29 cellular contexts compared by ENCODE assay signal in the genomic region with DNA sequence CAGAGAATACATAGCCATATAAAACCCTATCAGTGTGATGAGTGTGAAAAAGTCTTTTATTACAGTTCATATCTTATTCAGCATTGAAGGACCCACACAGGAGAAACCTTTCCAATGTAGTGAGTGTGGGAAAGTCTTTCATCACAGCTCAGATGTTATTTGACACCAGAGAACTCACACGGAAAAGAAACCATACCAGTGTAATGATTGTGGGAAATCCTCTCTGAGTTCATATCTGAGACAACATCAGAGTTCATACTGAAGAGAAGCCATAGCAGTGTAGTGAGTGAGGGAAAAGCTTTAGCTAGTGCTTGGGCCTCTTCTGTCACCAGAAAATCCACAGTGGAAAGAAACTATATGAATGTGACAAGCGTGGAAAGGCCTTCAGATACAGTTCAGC.
"Had no signal": no experiment of that assay in that cellular context is flagged by ENCODE, and none has a peak within 500 bp of the region (broad histone marks: within the 10 kb centered on the region; RNA-seq: fewer than 3 reads in every experiment).

No MANE protein-coding gene starts in this region.

- FAIRE-seq: urothelium cell line had no signal

- H3K27ac Mint-ChIP-seq: stimulated activated effector memory CD8-positive, alpha-beta T cell treated with anti-CD3 and anti-CD28 coated beads, Interleukin-12 subunit alpha, Interleukin-12 subunit beta, amount 100 ng/mL, for 72 hours; stimulated activated memory B cell treated with anti-CD40 and anti-IgM and Interleukin-4, amounts not matched to agents 10 μg/mL and 1 μg/mL and 100 μg/mL, for 72 hours; stimulated activated naive B cell treated with anti-CD40 and anti-IgM and Interleukin-4, amounts not matched to agents 10 μg/mL and 1 μg/mL and 100 μg/mL, for 72 hours; stimulated activated naive CD8-positive, alpha-beta T cell treated with anti-CD3 and anti-CD28 coated beads, Interleukin-15, Interleukin-2, amounts not matched to agents 100 ng/mL and 50 ng/mL, for 24 hours; type B pancreatic cell had no signal

- H3K9me3 Mint-ChIP-seq: stimulated activated effector memory CD8-positive, alpha-beta T cell treated with anti-CD3 and anti-CD28 coated beads, Interleukin-12 subunit alpha, Interleukin-12 subunit beta, amount 100 ng/mL, for 72 hours; stimulated activated memory B cell treated with anti-CD40 and anti-IgM and Interleukin-4, amounts not matched to agents 10 μg/mL and 1 μg/mL and 100 μg/mL, for 72 hours; stimulated activated naive B cell treated with anti-CD40 and anti-IgM and Interleukin-4, amounts not matched to agents 10 μg/mL and 1 μg/mL and 100 μg/mL, for 72 hours; stimulated activated naive CD8-positive, alpha-beta T cell treated with anti-CD3 and anti-CD28 coated beads, Interleukin-15, amount 100 ng/mL, for 72 hours; stimulated activated naive CD8-positive, alpha-beta T cell treated with anti-CD3 and anti-CD28 coated beads, Interleukin-15, Interleukin-2, amounts not matched to agents 100 ng/mL and 50 ng/mL, for 24 hours had no signal

- H3K4me1 Mint-ChIP-seq: stimulated activated effector memory CD8-positive, alpha-beta T cell treated with anti-CD3 and anti-CD28 coated beads, Interleukin-12 subunit alpha, Interleukin-12 subunit beta, amount 100 ng/mL, for 72 hours; stimulated activated memory B cell treated with anti-CD40 and anti-IgM and Interleukin-4, amounts not matched to agents 10 μg/mL and 1 μg/mL and 100 μg/mL, for 72 hours; stimulated activated naive B cell treated with anti-CD40 and anti-IgM and Interleukin-4, amounts not matched to agents 10 μg/mL and 1 μg/mL and 100 μg/mL, for 72 hours; stimulated activated naive CD8-positive, alpha-beta T cell treated with anti-CD3 and anti-CD28 coated beads, Interleukin-15, amount 100 ng/mL, for 72 hours had no signal

- DNase-seq: stimulated activated CD4-positive, alpha-beta T cell treated with anti-CD3 and anti-CD28 coated beads, Interleukin-2, amount 100 ng/mL, for 48 hours; stimulated activated CD4-positive, alpha-beta T cell treated with anti-CD3 and anti-CD28 coated beads, Interleukin-4, amount 100 ng/mL, for 1 hour; stimulated activated CD4-positive, alpha-beta T cell treated with anti-CD3 and anti-CD28 coated beads, Interleukin-4, amount 100 ng/mL, for 24 hours; stimulated activated CD4-positive, alpha-beta T cell treated with anti-CD3 and anti-CD28 coated beads, Interleukin-4, amount 100 ng/mL, for 4 hours; stimulated activated CD8-positive, alpha-beta memory T cell treated with anti-CD3 and anti-CD28 coated beads, Interleukin-4, amount 100 ng/mL, for 48 hours; stimulated activated naive B cell treated with anti-CD40 and anti-IgM and Interleukin-4, amounts not matched to agents 10 μg/mL and 1 μg/mL and 100 μg/mL, for 72 hours; stimulated activated naive CD4-positive, alpha-beta T cell; stimulated activated naive CD4-positive, alpha-beta T cell treated with Interleukin-2 at 50 U/mL for 16 hours; stimulated activated naive CD8-positive, alpha-beta T cell treated with anti-CD3 and anti-CD28 coated beads, Interleukin-15, amount 100 ng/mL, for 72 hours; stimulated activated naive CD8-positive, alpha-beta T cell treated with anti-CD3 and anti-CD28 coated beads, Interleukin-15, Interleukin-2, amounts not matched to agents 100 U/mL and 50 U/mL, for 24 hours; stomach; substantia nigra; testis; thyroid gland; tibial artery; transverse colon; trophoblast cell; upper lobe of left lung; upper lobe of right lung; uterus had no signal

- H3K4me3 Mint-ChIP-seq: stimulated activated effector memory CD8-positive, alpha-beta T cell treated with anti-CD3 and anti-CD28 coated beads, Interleukin-12 subunit alpha, Interleukin-12 subunit beta, amount 100 ng/mL, for 72 hours; stimulated activated memory B cell treated with anti-CD40 and anti-IgM and Interleukin-4, amounts not matched to agents 10 μg/mL and 1 μg/mL and 100 μg/mL, for 72 hours; stimulated activated naive B cell treated with anti-CD40 and anti-IgM and Interleukin-4, amounts not matched to agents 10 μg/mL and 1 μg/mL and 100 μg/mL, for 72 hours; stimulated activated naive CD8-positive, alpha-beta T cell treated with anti-CD3 and anti-CD28 coated beads, Interleukin-15, amount 100 ng/mL, for 72 hours; stimulated activated naive CD8-positive, alpha-beta T cell treated with anti-CD3 and anti-CD28 coated beads, Interleukin-15, Interleukin-2, amounts not matched to agents 100 ng/mL and 50 ng/mL, for 24 hours; type B pancreatic cell had no signal

- H3K9me3 ChIP-seq: stomach, suprapubic skin, testis, thoracic aorta, thyroid gland, tibial artery, tibial nerve, transverse colon, upper lobe of left lung, upper lobe of right lung, uterus, vagina had no signal

- H3K27me3 ChIP-seq: stomach, suprapubic skin, testis, thyroid gland, tibial artery, tibial nerve, transverse colon, upper lobe of left lung, upper lobe of right lung, uterus, vagina had no signal

- H3K4me1 ChIP-seq: stomach, suprapubic skin, testis, thyroid gland, tibial artery, tibial nerve, transverse colon, upper lobe of left lung, upper lobe of right lung, uterus, vagina had no signal

- H3K27me3 Mint-ChIP-seq: stimulated activated memory B cell treated with anti-CD40 and anti-IgM and Interleukin-4, amounts not matched to agents 10 μg/mL and 1 μg/mL and 100 μg/mL, for 72 hours; stimulated activated naive B cell treated with anti-CD40 and anti-IgM and Interleukin-4, amounts not matched to agents 10 μg/mL and 1 μg/mL and 100 μg/mL, for 72 hours; stimulated activated naive CD8-positive, alpha-beta T cell treated with anti-CD3 and anti-CD28 coated beads, Interleukin-15, amount 100 ng/mL, for 72 hours; stimulated activated naive CD8-positive, alpha-beta T cell treated with anti-CD3 and anti-CD28 coated beads, Interleukin-15, Interleukin-2, amounts not matched to agents 100 ng/mL and 50 ng/mL, for 24 hours had no signal

- ATAC-seq: stimulated activated effector memory CD8-positive, alpha-beta T cell treated with anti-CD3 and anti-CD28 coated beads, Interleukin-12 subunit alpha, Interleukin-12 subunit beta, amount 100 ng/mL, for 72 hours; stimulated activated memory B cell treated with anti-CD40 and anti-IgM and Interleukin-4, amounts not matched to agents 10 μg/mL and 1 μg/mL and 100 μg/mL, for 72 hours; stimulated activated naive B cell treated with anti-CD40 and anti-IgM and Interleukin-4, amounts not matched to agents 10 μg/mL and 1 μg/mL and 100 μg/mL, for 72 hours; stimulated activated naive CD8-positive, alpha-beta T cell treated with anti-CD3 and anti-CD28 coated beads, Interleukin-15, amount 100 ng/mL, for 72 hours; stimulated activated naive CD8-positive, alpha-beta T cell treated with anti-CD3 and anti-CD28 coated beads, Interleukin-15, Interleukin-2, amounts not matched to agents 100 U/mL and 50 U/mL, for 24 hours; upper lobe of right lung had no signal

- H3K27ac ChIP-seq: stomach, suprapubic skin, testis, thoracic aorta, thyroid gland, tibial artery, tibial nerve, transverse colon, upper lobe of left lung, upper lobe of right lung, uterus, vagina had no signal

- H3K4me3 ChIP-seq: stomach, suprapubic skin, testis, thoracic aorta, thyroid gland, tibial artery, tibial nerve, transverse colon, upper lobe of left lung, upper lobe of right lung, uterus, vagina had no signal

- H3K36me3 ChIP-seq: uterus had no signal
